ENCODE assay signal across 2 cellular contexts in genomic region chr7:111806232-111806631, GRCh38.
A peak's percentile ranks its signal among the peaks of the same experiment; 100 is the strongest.
TF ChIP-seq lines count a peak whose summit lies in the region.

No MANE protein-coding gene starts in this region.

TF ChIP-seq in IMR-90, 13 proteins besides CTCF, POLR2A, EP300 and RAD21:
- TF ChIP-seq CEBPB (IDR thresholded peaks at IDR 0.05; ENCODE audit: low read depth, low read length) (peak; percentile 65), NFE2L2 (IDR thresholded peaks at IDR 0.05; ENCODE audit: low read depth, low read length) (no peak)
TF ChIP-seq in IMR-90: peak in this region for 1.

TF ChIP-seq in GM12878, 131 proteins besides CTCF, POLR2A, EP300 and RAD21:
- no peak for TF ChIP-seq RELB (IDR thresholded peaks at IDR 0.05; ENCODE audit: low read depth)
- no peak for TF ChIP-seq STAT3 (IDR thresholded peaks at IDR 0.05; ENCODE audit: low read depth, low read length)
- TF ChIP-seq RBBP5 (conservative IDR thresholded peaks at IDR 0.05): no peak
- TF ChIP-seq RAD51 (IDR thresholded peaks at IDR 0.05): no peak
